Comparison of ENCODE assay signal across 8 cellular contexts in the genomic region with DNA sequence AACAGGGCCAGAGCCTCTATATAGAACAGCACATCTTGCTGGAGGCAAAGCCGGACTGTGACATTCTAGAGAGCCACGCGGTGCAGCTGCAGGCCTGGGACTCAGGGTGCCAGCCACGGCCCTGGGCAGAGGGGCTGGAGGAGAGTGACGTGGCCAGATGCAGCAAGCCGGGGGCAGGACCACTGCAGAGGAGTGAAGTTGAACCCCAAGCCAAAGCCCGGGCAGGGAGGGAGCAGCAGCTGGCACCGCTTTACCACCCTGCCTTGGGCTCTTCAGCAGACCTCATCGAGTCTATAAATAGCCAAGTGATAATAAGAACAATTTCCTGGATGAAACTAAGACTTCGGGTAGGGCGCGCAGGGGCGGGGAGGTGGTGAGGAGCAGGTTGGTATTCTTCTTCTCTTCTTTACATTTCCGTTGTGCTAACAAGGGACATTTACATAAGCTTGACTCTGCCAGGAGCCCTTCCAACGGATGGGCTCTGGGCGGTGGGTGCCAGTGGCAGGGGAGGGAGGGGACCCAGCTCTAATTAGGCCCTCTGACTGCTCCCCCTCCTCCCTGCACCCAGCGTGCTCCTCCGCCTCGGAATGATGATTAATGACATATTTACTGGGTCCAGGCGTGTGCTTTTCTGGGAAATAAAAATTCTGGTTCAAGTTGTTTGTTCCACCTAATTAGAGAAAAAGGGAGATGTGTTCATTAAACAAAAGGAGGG.
DNase-seq lines count a peak whose midpoint lies in the region; ATAC-seq, FAIRE-seq and TF ChIP-seq lines count a peak whose summit lies in the region.

No MANE protein-coding gene starts in this region.

- H3K4me1 ChIP-seq in GM12878 (ENCODE audit: control insufficient read depth, insufficient read depth, low read length) (peaks cover 20% of the 10 kb centered on the region), tibial artery (peaks cover 0 to 7% (median 4%) of the 10 kb centered on the region in 4 donors)

- no peak for TF ChIP-seq EP300 in GM12878 (IDR thresholded peaks at IDR 0.05; ENCODE audit: borderline replicate concordance in 1 of 2, control insufficient read depth in 1 of 2, low read depth in 2 of 2, low read length in 2 of 2)

- SMC1A ChIA-PET in GM12878 (lab: Charles Lee; ENCODE audit: uncharacterized antibody, unreplicated experiment), result interaction anchor here (1.4 to 1.7 kb wide), 2 partner anchors 10 to 15 kb away, joined by 3 to 6 read pairs; no protein-coding TSS in a partner anchor

- BruUV-seq in GM12878 (replicated peaks; lab: Mats Ljungman, UMichigan), result no TSS peak

- DNase-seq in NCI-H146 (lab: John Stamatoyannopoulos, UW) (peak; percentile 12), NCI-H146 treated with DMSO at 0.1 percent for 48 hours (lab: John Stamatoyannopoulos, UW; ENCODE audit: unreplicated experiment) (no peak), NCI-H1436 (lab: John Stamatoyannopoulos, UW) (peak; percentile 77), GM12878 (ENCODE audit: low read depth, low spot score) (peak; percentile 53), substantia nigra (lab: John Stamatoyannopoulos, UW) (peak in 12 of 49 donors; percentile 14 to 60 (median 34)), tibial artery (no peak)
- no peak for DNase-seq in stimulated activated CD4-positive, alpha-beta T cell treated with anti-CD3 and anti-CD28 coated beads, Interleukin-1b, Interleukin-23, amount 100 ng/mL, for 48 hours

- H3K4me2 ChIP-seq in GM12878 (ENCODE audit: control insufficient read depth, insufficient read depth), result peak overlapping the region; percentile 26

- no peak for TF ChIP-seq POLR2A in GM12878 (IDR thresholded peaks at IDR 0.05; ENCODE audit: low read depth, low read length)

- no peak overlapping the region for H3K27ac ChIP-seq in GM12878 (ENCODE audit: control insufficient read depth, insufficient read depth)
- peak overlapping the region; percentile 55 for H3K27ac ChIP-seq in substantia nigra (ENCODE audit: low read depth, low read length, poor library complexity, severe bottlenecking)
- no peak overlapping the region for H3K27ac ChIP-seq in tibial artery

- in situ Hi-C loops in GM12878 (cut with MboI), result no loop called here

- H3K27me3 ChIP-seq in GM12878 (replicated peaks in 1 of 2; ENCODE audit: control insufficient read depth in 2 of 2, insufficient read depth in 2 of 2, low read length in 1 of 2) (no peaks in the 10 kb centered on the region; a peak in 2 of 4 replicates), tibial artery (peaks cover 0 to 30% of the 10 kb centered on the region in 2 donors)

- FAIRE-seq in GM12878 (lab: Jason Lieb, UNC), result no peak

- CTCF ChIA-PET in GM12878 (lab: Yijun Ruan, JAX), result interaction anchor here (1.6 to 6.5 kb wide), 3 partner anchors 17 to 154 kb away, joined by 4 to 76 read pairs (median 5); no protein-coding TSS in a partner anchor

- TF ChIP-seq CTCF in GM12878 (IDR thresholded peaks at IDR 0.05 in 2 of 3, conservative IDR thresholded peaks at IDR 0.05 in 1 of 3; ENCODE audit: control insufficient read depth in 2 of 3, extremely low read depth in 1 of 3, insufficient read depth in 1 of 3, low read depth in 3 of 3, low read length in 3 of 3) (no peak), tibial artery (IDR thresholded peaks at IDR 0.05) (no peak)

- H3K9ac ChIP-seq in GM12878 (ENCODE audit: control insufficient read depth, insufficient read depth, low read length), result no peak overlapping the region

- H3K9me3 ChIP-seq in GM12878 (replicated peaks; ENCODE audit: control insufficient read depth, insufficient read depth, low read length) (no peaks in the 10 kb centered on the region; the same call in 2 of the 3 replicates), tibial artery (no peaks in the 10 kb centered on the region)

- RAD21 ChIA-PET in GM12878 (lab: Charles Lee; ENCODE audit: unreplicated experiment), result interaction anchor here (0.8 kb wide), 1 partner anchor 15 kb away, joined by 5 read pairs; no protein-coding TSS in a partner anchor

- H3K79me2 ChIP-seq in GM12878 (ENCODE audit: control insufficient read depth, insufficient read depth, low read length), result no peaks in the 10 kb centered on the region

- ATAC-seq in HG02610 (IDR thresholded peaks at IDR 0.05; ENCODE audit: unreplicated experiment) (peak; percentile 61), GM12878 (peak; percentile 86)

- no peak for TF ChIP-seq RAD21 in GM12878 (IDR thresholded peaks at IDR 0.05; ENCODE audit: insufficient read depth, low read depth, low read length)

- no peaks in the 10 kb centered on the region for H4K20me1 ChIP-seq in GM12878 (ENCODE audit: control insufficient read depth, insufficient read depth)

- H3K4me3 ChIP-seq in GM12878 (no peak overlapping the region), tibial artery (no peak overlapping the region)

- H3K36me3 ChIP-seq in GM12878 (ENCODE audit: control insufficient read depth in 2 of 2, insufficient read depth in 2 of 2, low read length in 1 of 2) (no peaks in the 10 kb centered on the region), tibial artery (no peaks in the 10 kb centered on the region)

- no peak overlapping the region for H2AFZ ChIP-seq in GM12878 (ENCODE audit: control insufficient read depth, low read depth, low read length)

- WGBS in GM12878 (ENCODE audit: insufficient coverage, insufficient replicate concordance, low lambda C conversion rate, missing lambda C conversion rate), result under 1% methylated on average over 20 of the region's 20 CpGs

- intact Hi-C loops in GM12878 (cut with micrococcal nuclease; ENCODE audit: unreplicated experiment) (no loop called here), tibial artery (cut with DNase I; ENCODE audit: low total_unique reads) (no loop called here)

- POLR2A ChIA-PET in GM12878 (lab: Charles Lee), result no interaction called here

TF ChIP-seq in GM12878, 131 proteins besides CTCF, POLR2A, EP300 and RAD21:
- TF ChIP-seq SUZ12 (IDR thresholded peaks at IDR 0.05; ENCODE audit: unreplicated experiment) (no peak), NRF1 (conservative IDR thresholded peaks at IDR 0.05; ENCODE audit: low read depth, low read length) (no peak), ZBTB11 (CRISPR knock-in tag; IDR thresholded peaks at IDR 0.05) (no peak), ATF2 (IDR thresholded peaks at IDR 0.05; ENCODE audit: low read length) (no peak), ZNF622 (IDR thresholded peaks at IDR 0.05) (no peak)
- TF ChIP-seq, protein P1, sequence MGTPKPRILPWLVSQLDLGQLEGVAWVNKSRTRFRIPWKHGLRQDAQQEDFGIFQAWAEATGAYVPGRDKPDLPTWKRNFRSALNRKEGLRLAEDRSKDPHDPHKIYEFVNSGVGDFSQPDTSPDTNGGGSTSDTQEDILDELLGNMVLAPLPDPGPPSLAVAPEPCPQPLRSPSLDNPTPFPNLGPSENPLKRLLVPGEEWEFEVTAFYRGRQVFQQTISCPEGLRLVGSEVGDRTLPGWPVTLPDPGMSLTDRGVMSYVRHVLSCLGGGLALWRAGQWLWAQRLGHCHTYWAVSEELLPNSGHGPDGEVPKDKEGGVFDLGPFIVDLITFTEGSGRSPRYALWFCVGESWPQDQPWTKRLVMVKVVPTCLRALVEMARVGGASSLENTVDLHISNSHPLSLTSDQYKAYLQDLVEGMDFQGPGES (IDR thresholded peaks at IDR 0.05), result no peak

Comparison
In these comparisons a context has a peak if more than half of its experiments do, and no peak if none do; other contexts are left out.
1. DNase-seq: peak in NCI-H146 (single experiment), NCI-H1436 (single experiment) and GM12878 (single experiment); none in NCI-H146 treated with DMSO at 0.1 percent for 48 hours (single experiment), stimulated activated CD4-positive, alpha-beta T cell treated with anti-CD3 and anti-CD28 coated beads, Interleukin-1b, Interleukin-23, amount 100 ng/mL, for 48 hours (single experiment) and tibial artery (0 of 2).